Comparison of ENCODE assay signal across 8 cellular contexts in genomic region chr15:48330855-48331795, GRCh38. TPM values are rescaled to one million over a fixed set of nuclear protein-coding genes. Genes with fewer than 3 reads are reported as not detected.
DNase-seq lines count a peak whose midpoint lies in the region; ATAC-seq and TF ChIP-seq lines count a peak whose summit lies in the region.

TSS of gene DUT (plus strand) at chr15:48331429. CDS start at chr15:48331516, 87 bp downstream.

- H3K36me3 ChIP-seq in BJ (ENCODE audit: control insufficient read depth, insufficient read depth, low read length) (peaks cover 1% of the 10 kb centered on the region; the same call in 1 of the 2 replicates), mesenchymal stem cell (ENCODE audit: control insufficient read depth in 1 of 2, insufficient read depth in 2 of 2, low read depth in 1 of 2, low read length in 2 of 2) (peaks cover 0 to 30% of the 10 kb centered on the region in 2 experiments)

- H2BK15ac ChIP-seq in mesenchymal stem cell (ENCODE audit: low read depth, poor library complexity, severe bottlenecking): peak within 1 kb of the TSS; percentile 93

- peak within 1 kb of the TSS; percentile 59 for H2AFZ ChIP-seq in mesenchymal stem cell (ENCODE audit: low read depth, low read length)

- H3K4me2 ChIP-seq in mesenchymal stem cell (ENCODE audit: low read length, poor library complexity, severe bottlenecking): peak within 1 kb of the TSS; percentile 100

- peak within 1 kb of the TSS; percentile 54 for H2BK120ac ChIP-seq in mesenchymal stem cell (ENCODE audit: low read depth, low read length)

- H3K4ac ChIP-seq in mesenchymal stem cell (ENCODE audit: low read depth in 1 of 2, low read length in 2 of 2): peak within 1 kb of the TSS; percentile 88 to 99

- CTCF ChIA-PET in BJ (lab: Yijun Ruan, JAX): interaction anchor here (0.6 kb wide), 2 partner anchors 45 to 1950 kb away, joined by 3 read pairs; no protein-coding TSS in a partner anchor

- H3K4me1 Mint-ChIP-seq in effector memory CD8-positive, alpha-beta T cell (ENCODE audit: low read depth in 2 of 2): peaks cover 9 to 22% of the 10 kb centered on the region in 2 donors

- peak within 1 kb of the TSS; percentile 6 to 42 for H3K23ac ChIP-seq in mesenchymal stem cell (ENCODE audit: low read length in 2 of 2)

- peak within 1 kb of the TSS; percentile 94 for H3K9ac ChIP-seq in mesenchymal stem cell (ENCODE audit: low read length)

- peak within 1 kb of the TSS in 1 of 2 experiments; percentile 14 for H3K14ac ChIP-seq in mesenchymal stem cell (ENCODE audit: low read length in 2 of 2)

- H3K4me3 Mint-ChIP-seq in effector memory CD8-positive, alpha-beta T cell: peak within 1 kb of the TSS; percentile 96 to 99

- H4K91ac ChIP-seq in mesenchymal stem cell (ENCODE audit: low read length): peak within 1 kb of the TSS; percentile 86

- POLR2A ChIA-PET in BJ (lab: Charles Lee): interaction anchor here (0.6 kb wide), 2 partner anchors 385 to 1967 kb away, joined by 7 to 10 read pairs; no protein-coding TSS in a partner anchor

- no peaks in the 10 kb centered on the region for H3K9me3 Mint-ChIP-seq in effector memory CD8-positive, alpha-beta T cell

- H3K4me1 ChIP-seq in mesenchymal stem cell (ENCODE audit: control insufficient read depth, insufficient read depth, low read depth, low read length): peaks cover 3% of the 10 kb centered on the region

- peak within 1 kb of the TSS; percentile 89 to 90 for H3K18ac ChIP-seq in mesenchymal stem cell (ENCODE audit: low read depth in 1 of 2, low read length in 2 of 2)

- no peak for TF ChIP-seq CTCF in BJ (IDR thresholded peaks at IDR 0.05; ENCODE audit: insufficient read depth, low read depth, low read length)

- H3K27ac Mint-ChIP-seq in effector memory CD8-positive, alpha-beta T cell: peak within 1 kb of the TSS; percentile 98

- DNase-seq in BJ (ENCODE audit: low read depth) (no peak), NCI-H82 treated with DMSO at 0.1 percent for 48 hours (lab: John Stamatoyannopoulos, UW; ENCODE audit: unreplicated experiment) (peak; percentile 41), mesenchymal stem cell (peak; percentile 88)
- DNase-seq in activated CD8-positive, alpha-beta memory T cell treated with anti-CD3 and anti-CD28 coated beads for 24 hours: peak; percentile 93
- peak; percentile 67 to 74 (median 70) for DNase-seq in effector memory CD8-positive, alpha-beta T cell
- DNase-seq in stimulated activated CD8-positive, alpha-beta memory T cell treated with anti-CD3 and anti-CD28 coated beads, Interleukin-15, amount 100 ng/mL, for 1 hour (ENCODE audit: low read depth): peak; percentile 41

- H3K4me3 ChIP-seq in BJ (ENCODE audit: low read depth, low read length) (peak within 1 kb of the TSS; percentile 93), mesenchymal stem cell (ENCODE audit: insufficient read depth in 1 of 2, low read depth in 1 of 2, low read length in 2 of 2) (peak within 1 kb of the TSS; percentile 86 to 95)

- H3K27me3 ChIP-seq in BJ (ENCODE audit: control insufficient read depth, insufficient read depth, low read length) (no peaks in the 10 kb centered on the region), mesenchymal stem cell (ENCODE audit: control insufficient read depth in 1 of 2, insufficient read depth in 1 of 2, low read length in 2 of 2) (no peaks in the 10 kb centered on the region)

- H3K27ac ChIP-seq in mesenchymal stem cell (ENCODE audit: low read length, poor library complexity, severe bottlenecking): peak within 1 kb of the TSS; percentile 90

- peaks cover 12% of the 10 kb centered on the region for H3K79me1 ChIP-seq in mesenchymal stem cell (replicated peaks; ENCODE audit: low read length, poor library complexity, severe bottlenecking)

- WGBS in mesenchymal stem cell: under 1% methylated on average over 81 of the region's 89 CpGs

- H3K27me3 Mint-ChIP-seq in effector memory CD8-positive, alpha-beta T cell: no peaks in the 10 kb centered on the region

- ATAC-seq in GM19035 (IDR thresholded peaks at IDR 0.05; ENCODE audit: unreplicated experiment): peak; percentile 83
- ATAC-seq in HG03354 (IDR thresholded peaks at IDR 0.05; ENCODE audit: poor library complexity, severe bottlenecking, unreplicated experiment): peak; percentile 81
- peak; percentile 83 for ATAC-seq in effector memory CD8-positive, alpha-beta T cell (replicated peaks)

- peak within 1 kb of the TSS; percentile 92 for H2BK5ac ChIP-seq in mesenchymal stem cell (ENCODE audit: low read depth, low read length, poor library complexity, severe bottlenecking)

- H3K36me3 Mint-ChIP-seq in effector memory CD8-positive, alpha-beta T cell (ENCODE audit: insufficient read depth): peaks cover 30% of the 10 kb centered on the region

- H2AK5ac ChIP-seq in mesenchymal stem cell (ENCODE audit: low read length, severe bottlenecking): no peak within 1 kb of the TSS

- peak within 1 kb of the TSS in 1 of 2 experiments; percentile 51 for H2BK12ac ChIP-seq in mesenchymal stem cell (ENCODE audit: low read length in 2 of 2)

- no peaks in the 10 kb centered on the region for H3K9me3 ChIP-seq in mesenchymal stem cell (ENCODE audit: control insufficient read depth, low read length)

- H4K8ac ChIP-seq in mesenchymal stem cell (ENCODE audit: low read length): peak within 1 kb of the TSS; percentile 63

RNA-seq across cellular contexts. Expression of gene DUT, which starts in this region (rescaled TPM):
- 49.0 and 49.3 TPM in 2 replicates for polyA plus RNA-seq in BJ (2011; rRNA removed)
- 4.3 and 6.6 TPM in 2 replicates for polyA minus RNA-seq in BJ (2011; rRNA and poly(A)+ RNA removed)
- polyA plus RNA-seq in mesenchymal stem cell (2013, experiment 1 of 2): 62.3 TPM
- polyA plus RNA-seq in mesenchymal stem cell (2013, experiment 2 of 2): 64.5 TPM
